21 cellular contexts compared by ENCODE assay signal in genomic region chr1:110170726-110171125, GRCh38. TPM values are rescaled to one million over a fixed set of nuclear protein-coding genes. Genes with fewer than 3 reads are reported as not detected.
DNase-seq lines count a peak whose midpoint lies in the region; ATAC-seq and TF ChIP-seq lines count a peak whose summit lies in the region.
"Had no signal": no experiment of that assay in that cellular context is flagged by ENCODE, and none has a peak within 500 bp of the region (broad histone marks: within the 10 kb centered on the region; RNA-seq: fewer than 3 reads in every experiment).

No MANE protein-coding gene starts in this region.

- no peaks in the 10 kb centered on the region for H3K27me3 ChIP-seq in WERI-Rb-1 (ENCODE audit: insufficient read depth, low read depth, severe bottlenecking)
- H3K27me3 ChIP-seq: Peyer's patch had no signal

- H3K27ac Mint-ChIP-seq in glutamatergic neuron (ENCODE audit: unreplicated experiment), result peak overlapping the region; percentile 98
- no peak overlapping the region for H3K27ac Mint-ChIP-seq in stimulated activated naive B cell treated with anti-CD40 and anti-IgM and Interleukin-4, amounts not matched to agents 10 μg/mL and 1 μg/mL and 100 μg/mL, for 72 hours
- H3K27ac Mint-ChIP-seq: CD4-positive, alpha-beta memory T cell; GM23338 had no signal

- H3K27ac ChIP-seq in WERI-Rb-1, result peak overlapping the region; percentile 83
- peak overlapping the region; percentile 28 for H3K27ac ChIP-seq in temporal lobe (ENCODE audit: low read depth, low read length)
- H3K27ac ChIP-seq: Peyer's patch had no signal

- no peaks in the 10 kb centered on the region for H3K36me3 Mint-ChIP-seq in glutamatergic neuron (ENCODE audit: unreplicated experiment)
- no peaks in the 10 kb centered on the region for H3K36me3 Mint-ChIP-seq in stimulated activated naive B cell treated with anti-CD40 and anti-IgM and Interleukin-4, amounts not matched to agents 10 μg/mL and 1 μg/mL and 100 μg/mL, for 72 hours
- H3K36me3 Mint-ChIP-seq: CD4-positive, alpha-beta memory T cell had no signal

- H3K4me3 Mint-ChIP-seq in glutamatergic neuron (ENCODE audit: unreplicated experiment), result peak overlapping the region; percentile 70
- H3K4me3 Mint-ChIP-seq in stimulated activated naive B cell treated with anti-CD40 and anti-IgM and Interleukin-4, amounts not matched to agents 10 μg/mL and 1 μg/mL and 100 μg/mL, for 72 hours, result no peak overlapping the region
- H3K4me3 Mint-ChIP-seq: CD4-positive, alpha-beta memory T cell; GM23338 had no signal

- H3K27me3 Mint-ChIP-seq in glutamatergic neuron (ENCODE audit: unreplicated experiment), result peaks cover 17% of the 10 kb centered on the region
- peaks cover 30 to 42% of the 10 kb centered on the region in 2 donors for H3K27me3 Mint-ChIP-seq in stimulated activated naive B cell treated with anti-CD40 and anti-IgM and Interleukin-4, amounts not matched to agents 10 μg/mL and 1 μg/mL and 100 μg/mL, for 72 hours

- no peaks in the 10 kb centered on the region for H3K9me3 ChIP-seq in WERI-Rb-1 (ENCODE audit: severe bottlenecking)
- H3K9me3 ChIP-seq: Peyer's patch had no signal

- DNase-seq in DMS79 treated with DMSO at 0.1 percent for 48 hours (lab: John Stamatoyannopoulos, UW) (peak; percentile 68), DMS79 (lab: John Stamatoyannopoulos, UW) (no peak), WERI-Rb-1 (no peak), glutamatergic neuron (no peak)
- DNase-seq in NK-92 treated with Interleukin-12 subunit alpha and Interleukin-12 subunit beta, amount 100 ng/mL, for 24 hours (lab: John Stamatoyannopoulos, UW), result no peak
- DNase-seq in stimulated activated naive B cell treated with anti-CD40 and anti-IgM and Interleukin-4, amounts not matched to agents 10 μg/mL and 1 μg/mL and 100 μg/mL, for 72 hours, result no peak
- DNase-seq: 8988T; Calu3; CD4-positive, alpha-beta memory T cell; DND-41; GDM1; KBM-7; MV-4-11; NCI-H1436 treated with DMSO at 0.1 percent for 48 hours; NCI-H2107; Peyer's patch had no signal

- peaks cover 38% of the 10 kb centered on the region for H3K4me1 Mint-ChIP-seq in glutamatergic neuron (ENCODE audit: low read depth, unreplicated experiment)
- no peaks in the 10 kb centered on the region for H3K4me1 Mint-ChIP-seq in stimulated activated naive B cell treated with anti-CD40 and anti-IgM and Interleukin-4, amounts not matched to agents 10 μg/mL and 1 μg/mL and 100 μg/mL, for 72 hours
- H3K4me1 Mint-ChIP-seq: CD4-positive, alpha-beta memory T cell had no signal

- H3K4me3 ChIP-seq in WERI-Rb-1 (ENCODE audit: low read depth, low read length), result no peak overlapping the region
- H3K4me3 ChIP-seq: GM12878, GM23338, Peyer's patch had no signal

- peaks cover 21% of the 10 kb centered on the region for H3K9me3 Mint-ChIP-seq in glutamatergic neuron (ENCODE audit: unreplicated experiment)
- H3K9me3 Mint-ChIP-seq in stimulated activated naive B cell treated with anti-CD40 and anti-IgM and Interleukin-4, amounts not matched to agents 10 μg/mL and 1 μg/mL and 100 μg/mL, for 72 hours, result no peaks in the 10 kb centered on the region
- H3K9me3 Mint-ChIP-seq: CD4-positive, alpha-beta memory T cell; GM23338 had no signal

- no peaks in the 10 kb centered on the region for H3K36me3 ChIP-seq in WERI-Rb-1
- H3K36me3 ChIP-seq: Peyer's patch had no signal

- TF ChIP-seq CTCF in WERI-Rb-1 (IDR thresholded peaks at IDR 0.05; ENCODE audit: low read depth, low read length) (no peak), glutamatergic neuron (IDR thresholded peaks at IDR 0.05; ENCODE audit: partially characterized antibody, unreplicated experiment) (no peak)

- no peak for ATAC-seq in GM21390 (IDR thresholded peaks at IDR 0.05; ENCODE audit: unreplicated experiment)
- ATAC-seq in stimulated activated naive B cell treated with anti-CD40 and anti-IgM and Interleukin-4, amounts not matched to agents 10 μg/mL and 1 μg/mL and 100 μg/mL, for 72 hours (replicated peaks), result no peak
- ATAC-seq: GM12878, GM23338, Right ventricle myocardium inferior had no signal

RNA-seq across cellular contexts. Expression of gene SLC6A17, which starts 20.4 kb away (rescaled TPM):
- 6.4 TPM for total RNA-seq in glutamatergic neuron (ENCODE audit: unreplicated experiment)
- 13.5 TPM for total RNA-seq in temporal lobe
- total RNA-seq: CD4-positive, alpha-beta memory T cell; GM12878; Right ventricle myocardium inferior had no signal

RNA-seq across cellular contexts. Expression of gene KCNC4, which starts 39.4 kb away (rescaled TPM):
- total RNA-seq in glutamatergic neuron (ENCODE audit: unreplicated experiment), result 9.7 TPM
- total RNA-seq in temporal lobe, result 4.2 TPM

RNA-seq across cellular contexts. Expression of gene UBL4B, which starts 58.5 kb away (rescaled TPM):
- total RNA-seq in glutamatergic neuron (ENCODE audit: unreplicated experiment) (not detected), temporal lobe (0.25 TPM)
- total RNA-seq: Calu3; CD4-positive, alpha-beta memory T cell; GM23338; Peyer's patch; Right ventricle myocardium inferior had no signal
